In the genomic region with DNA sequence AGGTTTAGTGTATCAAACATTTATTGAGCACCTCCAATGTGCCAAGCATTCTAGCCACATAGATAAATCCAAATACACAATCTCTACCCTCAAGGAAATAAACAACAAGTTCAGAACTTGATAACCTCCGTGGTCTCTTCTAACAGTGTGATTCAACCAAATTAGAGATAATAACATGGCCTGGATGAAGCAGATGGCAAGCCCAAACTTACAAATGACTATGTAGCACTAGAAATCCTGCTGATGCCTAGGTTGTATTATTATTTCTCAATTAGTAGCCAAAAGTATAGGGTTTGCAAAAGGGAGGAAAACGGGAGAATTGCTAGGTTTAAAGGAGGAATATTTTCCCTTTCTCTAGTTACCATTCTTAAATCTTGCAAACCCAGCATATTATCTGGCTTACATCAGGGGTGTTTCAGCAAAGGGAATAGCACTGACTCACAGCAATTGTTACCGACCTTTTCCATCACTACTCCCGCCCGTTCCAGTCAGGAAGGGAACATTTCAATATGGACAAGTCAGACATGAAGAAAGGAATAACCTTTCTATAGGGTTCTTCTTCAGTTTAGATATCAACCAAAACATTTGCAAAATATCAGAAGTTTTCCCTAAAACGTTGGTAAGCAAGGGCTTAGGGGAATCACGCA, we compare ENCODE assay signal across 11 cellular contexts. TPM values are rescaled to one million over a fixed set of nuclear protein-coding genes. Genes with fewer than 3 reads are reported as not detected.
A peak's percentile ranks its signal among the peaks of the same experiment; 100 is the strongest.
DNase-seq lines count a peak whose midpoint lies in the region; ATAC-seq and TF ChIP-seq lines count a peak whose summit lies in the region.
"Had no signal": no experiment of that assay in that cellular context is flagged by ENCODE, and none has a peak within 500 bp of the region (broad histone marks: within the 10 kb centered on the region; RNA-seq: fewer than 3 reads in every experiment).

No MANE protein-coding gene starts in this region.

- H3K4me3 ChIP-seq in SK-N-MC (peak overlapping the region; percentile 99), fibroblast of villous mesenchyme (ENCODE audit: low read depth, low read length) (peak overlapping the region; percentile 89)

- H3K9me3 ChIP-seq in SK-N-MC (ENCODE audit: low read depth, low read length) = no peaks in the 10 kb centered on the region

- DNase-seq in EL = peak; percentile 63
- no peak for DNase-seq in SK-N-MC (ENCODE audit: low read depth, low spot score)
- DNase-seq in fibroblast of villous mesenchyme (ENCODE audit: low read depth) = peak; percentile 64
- DNase-seq in sciatic nerve (ENCODE audit: low spot score) = no peak
- DNase-seq in kidney tubule cell (ENCODE audit: low spot score) = no peak
- no peak for DNase-seq in NCI-H1048 (lab: John Stamatoyannopoulos, UW)
- DNase-seq: activated CD8-positive, alpha-beta T cell treated with anti-CD3 and anti-CD28 coated beads, Interleukin-2, amount 10 ng/mL, durations not matched to agents 7 days and 5 days; GF-D8; stimulated activated naive CD4-positive, alpha-beta T cell had no signal

- peak overlapping the region; percentile 3 for H3K9ac ChIP-seq in SK-N-MC (ENCODE audit: insufficient read length)

- peak; percentile 57 for ATAC-seq in sciatic nerve
- no peak for ATAC-seq in HG02970 (IDR thresholded peaks at IDR 0.05; ENCODE audit: low FRiP score, unreplicated experiment)
- ATAC-seq in HG03520 (IDR thresholded peaks at IDR 0.05; ENCODE audit: unreplicated experiment) = no peak
- ATAC-seq: activated CD8-positive, alpha-beta T cell treated with anti-CD3 and anti-CD28 coated beads, Interleukin-2, amount 10 ng/mL, durations not matched to agents 7 days and 5 days had no signal

- intact Hi-C loops in sciatic nerve (cut with DNase I) = no loop called here

- no peak for TF ChIP-seq CTCF in fibroblast of villous mesenchyme (IDR thresholded peaks at IDR 0.05; ENCODE audit: insufficient read depth, low read depth, low read length)

- H3K27ac ChIP-seq in SK-N-MC = no peak overlapping the region

- H3K36me3 ChIP-seq in SK-N-MC (ENCODE audit: insufficient read depth, low read length) = no peaks in the 10 kb centered on the region

RNA-seq across cellular contexts. Expression of gene DPYSL3, which starts 2.3 kb away (rescaled TPM):
- total RNA-seq in fibroblast of villous mesenchyme = 126 and 161 TPM in 2 replicates
- 81.2 TPM for total RNA-seq in sciatic nerve

Comparison
In these comparisons a context has a peak if more than half of its experiments do, and no peak if none do; other contexts are left out.
1. DNase-seq: peak in EL (single experiment) and fibroblast of villous mesenchyme (single experiment); none in SK-N-MC (single experiment), sciatic nerve (single experiment), kidney tubule cell (single experiment) and NCI-H1048 (single experiment).